In genomic region chr1:3347257-3348020, GRCh38 we compare ENCODE assay signal across 1 cellular context.
TF ChIP-seq lines count a peak whose summit lies in the region.

No MANE protein-coding gene starts in this region.

TF ChIP-seq in GM23338, 12 proteins besides CTCF, POLR2A, EP300 and RAD21 (continued from another document):
- TF ChIP-seq ZNF462 (CRISPR knock-in tag; IDR thresholded peaks at IDR 0.05) (no peak), JUNB (IDR thresholded peaks at IDR 0.05; ENCODE audit: unreplicated experiment) (no peak), NANOG (IDR thresholded peaks at IDR 0.05; ENCODE audit: borderline replicate concordance) (no peak), CREB1 (CRISPR knock-in tag; IDR thresholded peaks at IDR 0.05; ENCODE audit: low read depth) (no peak), STAT1 (IDR thresholded peaks at IDR 0.05; ENCODE audit: unreplicated experiment) (no peak), ETS1 (IDR thresholded peaks at IDR 0.05) (no peak)
